ENCODE assay signal across 1 cellular context in genomic region chr1:3590951-3591865, GRCh38.
TF ChIP-seq lines count a peak whose summit lies in the region.

No MANE protein-coding gene starts in this region.

TF ChIP-seq in WTC11, 78 proteins besides CTCF, POLR2A, EP300 and RAD21 (continued from another document):
- TF ChIP-seq TEAD4 (CRISPR knock-in tag; IDR thresholded peaks at IDR 0.05) (no peak), NR1H2 (CRISPR knock-in tag; IDR thresholded peaks at IDR 0.05) (no peak), ZBTB21 (CRISPR knock-in tag; IDR thresholded peaks at IDR 0.05; ENCODE audit: borderline replicate concordance) (no peak), SOX15 (CRISPR knock-in tag; IDR thresholded peaks at IDR 0.05) (no peak), CREB1 (CRISPR knock-in tag; IDR thresholded peaks at IDR 0.05) (no peak), E2F4 (CRISPR knock-in tag; IDR thresholded peaks at IDR 0.05; ENCODE audit: borderline replicate concordance, low read depth) (no peak), E2F5 (CRISPR knock-in tag; IDR thresholded peaks at IDR 0.05) (no peak), CDX4 (CRISPR knock-in tag; IDR thresholded peaks at IDR 0.05; ENCODE audit: borderline replicate concordance) (no peak)
